1 cellular context compared by ENCODE assay signal in genomic region chr4:169030575-169030982, GRCh38.
TF ChIP-seq lines count a peak whose summit lies in the region.

No MANE protein-coding gene starts in this region.

TF ChIP-seq in K562, 482 proteins besides CTCF, POLR2A, EP300 and RAD21 (continued from another document):
- TF ChIP-seq, protein P1, sequence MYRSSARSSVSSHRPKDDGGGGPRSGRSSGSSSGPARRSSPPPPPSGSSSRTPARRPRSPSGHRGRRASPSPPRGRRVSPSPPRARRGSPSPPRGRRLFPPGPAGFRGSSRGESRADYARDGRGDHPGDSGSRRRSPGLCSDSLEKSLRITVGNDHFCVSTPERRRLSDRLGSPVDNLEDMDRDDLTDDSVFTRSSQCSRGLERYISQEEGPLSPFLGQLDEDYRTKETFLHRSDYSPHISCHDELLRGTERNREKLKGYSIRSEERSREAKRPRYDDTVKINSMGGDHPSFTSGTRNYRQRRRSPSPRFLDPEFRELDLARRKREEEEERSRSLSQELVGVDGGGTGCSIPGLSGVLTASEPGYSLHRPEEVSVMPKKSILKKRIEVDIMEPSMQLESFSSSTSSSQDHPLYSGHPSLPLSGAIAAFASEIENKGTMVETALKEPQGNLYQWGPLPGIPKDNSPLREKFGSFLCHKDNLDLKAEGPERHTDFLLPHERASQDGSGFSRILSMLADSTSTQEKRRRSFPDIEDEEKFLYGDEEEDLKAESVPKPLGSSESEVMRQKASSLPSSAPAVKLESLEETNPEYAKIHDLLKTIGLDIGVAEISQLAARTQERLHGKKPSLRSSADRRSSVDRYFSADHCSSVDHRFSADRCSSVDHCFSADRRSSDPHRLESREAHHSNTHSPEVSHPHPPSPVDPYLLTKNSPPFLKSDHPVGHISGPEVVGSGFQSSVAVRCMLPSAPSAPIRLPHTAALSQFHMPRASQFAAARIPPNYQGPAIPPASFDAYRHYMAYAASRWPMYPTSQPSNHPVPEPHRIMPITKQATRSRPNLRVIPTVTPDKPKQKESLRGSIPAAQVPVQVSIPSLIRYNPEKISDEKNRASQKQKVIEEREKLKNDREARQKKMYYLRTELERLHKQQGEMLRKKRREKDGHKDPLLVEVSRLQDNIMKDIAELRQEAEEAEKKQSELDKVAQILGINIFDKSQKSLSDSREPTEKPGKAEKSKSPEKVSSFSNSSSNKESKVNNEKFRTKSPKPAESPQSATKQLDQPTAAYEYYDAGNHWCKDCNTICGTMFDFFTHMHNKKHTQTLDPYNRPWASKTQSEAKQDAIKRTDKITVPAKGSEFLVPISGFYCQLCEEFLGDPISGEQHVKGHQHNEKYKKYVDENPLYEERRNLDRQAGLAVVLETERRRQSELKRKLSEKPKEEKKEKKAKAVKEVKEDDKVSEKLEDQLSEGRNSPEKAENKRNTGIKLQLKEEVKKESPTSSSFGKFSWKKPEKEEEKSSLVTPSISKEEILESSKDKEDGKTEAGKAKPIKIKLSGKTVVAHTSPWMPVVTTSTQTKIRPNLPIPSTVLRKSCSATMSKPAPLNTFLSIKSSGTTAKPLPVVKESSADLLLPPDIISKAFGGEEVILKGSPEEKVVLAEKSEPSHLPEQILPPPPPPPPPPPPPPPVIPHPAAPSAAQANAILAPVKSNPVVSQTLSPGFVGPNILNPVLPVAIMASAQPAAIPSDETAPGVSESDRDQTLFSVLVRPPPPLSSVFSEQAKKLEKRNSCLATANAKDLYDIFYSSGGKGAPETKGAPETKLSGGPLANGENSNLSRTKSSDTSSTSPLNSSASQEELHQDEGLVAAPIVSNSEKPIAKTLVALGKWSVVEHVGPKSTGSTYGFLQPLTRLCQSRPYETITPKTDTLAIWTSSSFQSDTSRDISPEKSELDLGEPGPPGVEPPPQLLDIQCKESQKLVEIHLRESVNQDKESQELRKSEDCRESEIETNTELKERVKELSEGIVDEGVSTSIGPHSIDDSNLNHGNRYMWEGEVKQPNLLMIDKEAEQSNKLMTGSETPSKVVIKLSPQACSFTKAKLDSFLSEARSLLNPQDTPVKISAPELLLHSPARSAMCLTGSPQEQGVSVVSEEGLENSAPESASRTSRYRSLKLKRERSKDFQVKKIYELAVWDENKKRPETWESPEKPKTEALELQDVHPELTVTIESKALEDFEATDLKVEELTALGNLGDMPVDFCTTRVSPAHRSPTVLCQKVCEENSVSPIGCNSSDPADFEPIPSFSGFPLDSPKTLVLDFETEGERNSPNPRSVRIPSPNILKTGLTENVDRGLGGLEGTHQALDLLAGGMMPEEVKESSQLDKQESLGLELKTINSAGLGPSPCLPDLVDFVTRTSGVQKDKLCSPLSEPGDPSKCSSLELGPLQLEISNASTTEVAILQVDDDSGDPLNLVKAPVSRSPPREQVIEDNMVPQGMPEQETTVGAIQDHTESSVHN (IDR thresholded peaks at IDR 0.05; ENCODE audit: borderline replicate concordance in 1 of 2, low read depth in 1 of 2): no peak
- TF ChIP-seq, protein P2, sequence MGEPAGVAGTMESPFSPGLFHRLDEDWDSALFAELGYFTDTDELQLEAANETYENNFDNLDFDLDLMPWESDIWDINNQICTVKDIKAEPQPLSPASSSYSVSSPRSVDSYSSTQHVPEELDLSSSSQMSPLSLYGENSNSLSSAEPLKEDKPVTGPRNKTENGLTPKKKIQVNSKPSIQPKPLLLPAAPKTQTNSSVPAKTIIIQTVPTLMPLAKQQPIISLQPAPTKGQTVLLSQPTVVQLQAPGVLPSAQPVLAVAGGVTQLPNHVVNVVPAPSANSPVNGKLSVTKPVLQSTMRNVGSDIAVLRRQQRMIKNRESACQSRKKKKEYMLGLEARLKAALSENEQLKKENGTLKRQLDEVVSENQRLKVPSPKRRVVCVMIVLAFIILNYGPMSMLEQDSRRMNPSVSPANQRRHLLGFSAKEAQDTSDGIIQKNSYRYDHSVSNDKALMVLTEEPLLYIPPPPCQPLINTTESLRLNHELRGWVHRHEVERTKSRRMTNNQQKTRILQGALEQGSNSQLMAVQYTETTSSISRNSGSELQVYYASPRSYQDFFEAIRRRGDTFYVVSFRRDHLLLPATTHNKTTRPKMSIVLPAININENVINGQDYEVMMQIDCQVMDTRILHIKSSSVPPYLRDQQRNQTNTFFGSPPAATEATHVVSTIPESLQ (CRISPR knock-in tag; IDR thresholded peaks at IDR 0.05): no peak
- TF ChIP-seq ZFP1 (CRISPR knock-in tag; IDR thresholded peaks at IDR 0.05): no peak
TF ChIP-seq in K562: peak in this region for 12.
